In the genomic region with DNA sequence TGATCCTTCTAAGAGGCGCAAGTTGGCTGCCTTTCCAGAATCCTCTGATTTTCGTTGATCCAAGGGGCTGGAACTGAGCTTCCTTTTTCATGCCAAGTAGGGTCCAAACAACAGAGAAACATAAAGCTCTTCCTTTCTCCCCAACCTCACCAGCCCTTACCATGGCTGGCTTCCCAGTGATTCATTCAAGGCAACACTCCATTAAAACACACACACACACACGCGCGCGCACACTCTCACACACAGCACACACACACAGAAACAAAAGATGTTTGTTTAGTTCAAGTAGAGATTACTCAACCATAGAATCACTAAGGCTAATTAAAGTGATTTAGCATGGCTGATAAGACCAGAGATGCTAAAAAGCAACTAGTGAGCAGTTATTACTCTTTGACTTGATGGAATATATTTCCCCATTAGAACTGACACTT, we compare ENCODE assay signal across 9 cellular contexts. TPM values are rescaled to one million over a fixed set of nuclear protein-coding genes. Genes with fewer than 3 reads are reported as not detected.
A peak's percentile ranks its signal among the peaks of the same experiment; 100 is the strongest.
DNase-seq lines count a peak whose midpoint lies in the region; ATAC-seq and TF ChIP-seq lines count a peak whose summit lies in the region.
"Had no signal": no experiment of that assay in that cellular context is flagged by ENCODE, and none has a peak within 500 bp of the region (broad histone marks: within the 10 kb centered on the region; RNA-seq: fewer than 3 reads in every experiment).

No MANE protein-coding gene starts in this region.

- TF ChIP-seq CTCF in ovary (IDR thresholded peaks at IDR 0.05) (no peak), MM.1S (IDR thresholded peaks at IDR 0.05; ENCODE audit: low read length) (no peak)

- H3K27ac ChIP-seq in epithelial cell of prostate (peak overlapping the region; percentile 60), ovary (no peak overlapping the region), MM.1S (ENCODE audit: low read length) (no peak overlapping the region)

- TF ChIP-seq EP300 in ovary (IDR thresholded peaks at IDR 0.05): no peak

- H3K9ac ChIP-seq in MM.1S (ENCODE audit: low read length): no peak overlapping the region

- no peak for TF ChIP-seq POLR2A in ovary (IDR thresholded peaks at IDR 0.05)

- H3K4me1 ChIP-seq in ovary (ENCODE audit: insufficient read depth): peaks cover 8% of the 10 kb centered on the region
- H3K4me1 ChIP-seq in MM.1S (ENCODE audit: low read length): no peaks in the 10 kb centered on the region

- DNase-seq in Daoy (ENCODE audit: low read depth) (peak; percentile 65), NCI-H2196 treated with DMSO at 0.1 percent for 48 hours (lab: John Stamatoyannopoulos, UW; ENCODE audit: unreplicated experiment) (peak; percentile 60), epithelial cell of prostate (ENCODE audit: low read depth, low spot score) (peak; percentile 66), ovary (peak; percentile 37 to 71 (median 49)), MM.1S (no peak), ecto neural progenitor cell (ENCODE audit: low spot score) (no peak)

- no peaks in the 10 kb centered on the region for H3K9me2 ChIP-seq in MM.1S (replicated peaks; ENCODE audit: insufficient read depth, low read length)

- H3F3A ChIP-seq in MM.1S (ENCODE audit: insufficient read depth, low read length): no peaks in the 10 kb centered on the region

- no peaks in the 10 kb centered on the region for H3K79me2 ChIP-seq in MM.1S (ENCODE audit: low read length)

- no peak overlapping the region for H2AFZ ChIP-seq in MM.1S (ENCODE audit: low read length)

- WGBS in ovary, 3 donors: 43 to 48% (median 45%) methylated on average over 6 of the region's 6 CpGs

- no peaks in the 10 kb centered on the region for H3K27me3 ChIP-seq in ovary
- H3K27me3 ChIP-seq in MM.1S (replicated peaks; ENCODE audit: insufficient read depth, low read length): no peaks in the 10 kb centered on the region

- intact Hi-C loops in ovary (cut with DNase I): loop anchor here (10.0 kb wide), 3 partner anchors 157 to 603 kb away; a partner anchor contains a TSS

- H3K36me3 ChIP-seq in ovary (no peaks in the 10 kb centered on the region), MM.1S (replicated peaks; ENCODE audit: insufficient read depth, low read length) (no peaks in the 10 kb centered on the region)

- no peak overlapping the region for H3K4me3 ChIP-seq in ovary
- no peak overlapping the region for H3K4me3 ChIP-seq in MM.1S (ENCODE audit: low read length)

- H3K9me3 ChIP-seq in ovary: no peaks in the 10 kb centered on the region
- no peaks in the 10 kb centered on the region for H3K9me3 ChIP-seq in MM.1S (replicated peaks; ENCODE audit: insufficient read depth, low read length)

- ATAC-seq in GM19035 (IDR thresholded peaks at IDR 0.05; ENCODE audit: unreplicated experiment) (no peak), GM19397 (IDR thresholded peaks at IDR 0.05; ENCODE audit: unreplicated experiment) (no peak)

- H3K4me2 ChIP-seq in MM.1S (ENCODE audit: low read depth, low read length): no peak overlapping the region

- no peaks in the 10 kb centered on the region for H4K20me1 ChIP-seq in MM.1S (ENCODE audit: insufficient read depth, low read length)

RNA-seq across cellular contexts. Expression of a gene that starts 13.0 kb away (rescaled TPM):
- total RNA-seq in Daoy (2014; rRNA removed; shearing (Covaris generic)): not detected in 2 replicates
- 1 to 10 TPM in 1 of 7 donors, not detected in 6; 7.7 TPM for total RNA-seq in ovary
- polyA plus RNA-seq in ovary: not detected
- total RNA-seq: activated naive CD4-positive, alpha-beta T cell treated with anti-CD3 and anti-CD28 coated beads, Interleukin-2, amount 50 U/mL, for 72 hours had no signal

RNA-seq across cellular contexts. Expression of a gene that starts 24.4 kb away (rescaled TPM):
- not detected in 2 replicates for total RNA-seq in Daoy (2014; rRNA removed; shearing (Covaris generic))
- not detected for total RNA-seq in ovary
- polyA plus RNA-seq in ovary: not detected
- total RNA-seq: activated naive CD4-positive, alpha-beta T cell treated with anti-CD3 and anti-CD28 coated beads, Interleukin-2, amount 50 U/mL, for 72 hours had no signal

Comparison
In these comparisons a context has a peak if more than half of its experiments do, and no peak if none do; other contexts are left out.
1. DNase-seq: peak in Daoy (single experiment), NCI-H2196 treated with DMSO at 0.1 percent for 48 hours (single experiment), epithelial cell of prostate (single experiment) and ovary (5 of 5); none in MM.1S (single experiment) and ecto neural progenitor cell (single experiment).